In genomic region chr11:64317961-64318693, GRCh38 we compare ENCODE assay signal across 8 cellular contexts. TPM values are rescaled to one million over a fixed set of nuclear protein-coding genes. Genes with fewer than 3 reads are reported as not detected.
DNase-seq lines count a peak whose midpoint lies in the region; ATAC-seq and TF ChIP-seq lines count a peak whose summit lies in the region.

PRDX5 (plus strand) TSS chr11:64318121; CDS start chr11:64318216, 95 bp downstream.

- peak within 1 kb of the TSS; percentile 94 to 99 (median 96) for H3K27ac ChIP-seq in esophagus muscularis mucosa (replicated peaks in 1 of 4)

- ATAC-seq in GM21825 (IDR thresholded peaks at IDR 0.05; ENCODE audit: unreplicated experiment) = peak; percentile 56

- TF ChIP-seq EP300 in esophagus muscularis mucosa (IDR thresholded peaks at IDR 0.05) = no peak

- H3K4me3 ChIP-seq in esophagus muscularis mucosa = peak within 1 kb of the TSS; percentile 79 to 95 (median 82)

- H3K36me3 ChIP-seq in esophagus muscularis mucosa = peaks cover 18 to 60% (median 59%) of the 10 kb centered on the region in 4 donors

- peaks cover 23 to 49% (median 34%) of the 10 kb centered on the region in 4 donors for H3K4me1 ChIP-seq in esophagus muscularis mucosa

- intact Hi-C loops in esophagus muscularis mucosa (cut with DNase I) = no loop called here

- peak; percentile 82 for TF ChIP-seq POLR2A in esophagus muscularis mucosa (IDR thresholded peaks at IDR 0.05; ENCODE audit: low read depth)

- H3K9me3 ChIP-seq in esophagus muscularis mucosa = no peaks in the 10 kb centered on the region

- no peaks in the 10 kb centered on the region for H3K27me3 ChIP-seq in esophagus muscularis mucosa

- peak; percentile 98 for DNase-seq in Daoy (ENCODE audit: low read depth)
- DNase-seq in Kasumi-1 (lab: John Stamatoyannopoulos, UW) = peak; percentile 90 to 95
- DNase-seq in RKO (ENCODE audit: low spot score) = peak; percentile 97
- DNase-seq in activated T-helper 1 cell treated with Interleukin-2 at 50 U/mL for 16 hours (ENCODE audit: low read depth) = peak; percentile 95
- peak; percentile 99 for DNase-seq in esophagus muscularis mucosa (ENCODE audit: extremely low spot score)
- peak; percentile 97 for DNase-seq in myocyte (ENCODE audit: low read depth)
- peak; percentile 91 to 95 for DNase-seq in stimulated activated CD8-positive, alpha-beta memory T cell treated with anti-CD3 and anti-CD28 coated beads, Interleukin-7, amount 100 ng/mL, for 48 hours (ENCODE audit: extremely low read depth in 1 of 2, low read depth in 1 of 2)

- WGBS in esophagus muscularis mucosa = 0% methylated on average over 20 of the region's 57 CpGs

- TF ChIP-seq CTCF in esophagus muscularis mucosa (IDR thresholded peaks at IDR 0.05) = peak; percentile 35 to 74 (median 44)

RNA-seq across cellular contexts. Expression of gene PRDX5, which starts in this region (rescaled TPM):
- total RNA-seq in Daoy (2014; rRNA removed; shearing (Covaris generic)) = 213 and 229 TPM in 2 replicates
- total RNA-seq in esophagus muscularis mucosa (100 to 1,000 TPM; 144 to 178 (median 155) TPM), myocyte (189 and 223 TPM in 2 replicates)
- 564 TPM for polyA plus RNA-seq in myocyte (2012)

Comparison
In these comparisons a context has a peak if more than half of its experiments do, and no peak if none do; other contexts are left out.
1. Peak in every context shown above with its lines: DNase-seq, ATAC-seq, H3K4me3 ChIP-seq and H3K27ac ChIP-seq.